ENCODE assay signal across 2 cellular contexts in the genomic region with DNA sequence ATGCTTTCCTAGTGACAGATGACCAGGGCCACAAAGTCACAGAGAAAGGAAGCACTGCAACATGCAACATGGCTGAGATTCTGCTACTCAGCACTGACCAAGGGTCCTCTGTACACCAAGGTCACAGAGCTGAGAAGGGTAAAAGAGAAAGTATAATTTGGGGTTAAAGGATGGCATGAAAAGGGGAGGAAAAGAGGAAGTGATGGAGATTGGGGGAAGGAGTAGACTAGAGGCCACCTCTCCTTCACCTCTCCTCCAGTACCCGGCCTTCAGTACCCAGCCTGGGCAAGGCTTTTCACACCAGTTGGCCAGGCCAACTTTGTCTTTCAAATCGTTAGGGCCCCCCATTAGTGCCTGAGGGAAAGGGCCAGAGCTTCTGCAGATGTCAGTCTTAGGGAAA.
TF ChIP-seq lines count a peak whose summit lies in the region.

No MANE protein-coding gene starts in this region.

TF ChIP-seq in GM12878, 131 proteins besides CTCF, POLR2A, EP300 and RAD21:
- TF ChIP-seq CHD1 (IDR thresholded peaks at IDR 0.05; ENCODE audit: low read depth, low read length) (no peak), SPI1 (IDR thresholded peaks at IDR 0.05; ENCODE audit: borderline replicate concordance, insufficient read depth, low read depth, low read length) (peak; percentile 52), KDM1A (IDR thresholded peaks at IDR 0.05; ENCODE audit: borderline replicate concordance) (no peak), CHD2 (IDR thresholded peaks at IDR 0.05; ENCODE audit: borderline replicate concordance, low read depth, low read length) (no peak)

TF ChIP-seq in SK-N-SH, 30 proteins besides CTCF, POLR2A, EP300 and RAD21:
- TF ChIP-seq CHD2 (IDR thresholded peaks at IDR 0.05; ENCODE audit: low read length, partially characterized antibody) = no peak
- no peak for TF ChIP-seq NRF1 (IDR thresholded peaks at IDR 0.05; ENCODE audit: low read depth, low read length)
- no peak for TF ChIP-seq FOXJ3 (CRISPR knock-in tag; IDR thresholded peaks at IDR 0.05)
- no peak for TF ChIP-seq POLR2AphosphoS5 (IDR thresholded peaks at IDR 0.05; ENCODE audit: low read depth, low read length)
- TF ChIP-seq MXI1 (IDR thresholded peaks at IDR 0.05; ENCODE audit: low read depth, low read length) = no peak
- TF ChIP-seq ELF1 (IDR thresholded peaks at IDR 0.05) = no peak
- TF ChIP-seq, protein P1, sequence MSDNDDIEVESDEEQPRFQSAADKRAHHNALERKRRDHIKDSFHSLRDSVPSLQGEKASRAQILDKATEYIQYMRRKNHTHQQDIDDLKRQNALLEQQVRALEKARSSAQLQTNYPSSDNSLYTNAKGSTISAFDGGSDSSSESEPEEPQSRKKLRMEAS (IDR thresholded peaks at IDR 0.05; ENCODE audit: low read depth) = no peak
- no peak for TF ChIP-seq TAF1 (IDR thresholded peaks at IDR 0.05; ENCODE audit: borderline replicate concordance, low read depth, low read length)
- TF ChIP-seq, protein P2, sequence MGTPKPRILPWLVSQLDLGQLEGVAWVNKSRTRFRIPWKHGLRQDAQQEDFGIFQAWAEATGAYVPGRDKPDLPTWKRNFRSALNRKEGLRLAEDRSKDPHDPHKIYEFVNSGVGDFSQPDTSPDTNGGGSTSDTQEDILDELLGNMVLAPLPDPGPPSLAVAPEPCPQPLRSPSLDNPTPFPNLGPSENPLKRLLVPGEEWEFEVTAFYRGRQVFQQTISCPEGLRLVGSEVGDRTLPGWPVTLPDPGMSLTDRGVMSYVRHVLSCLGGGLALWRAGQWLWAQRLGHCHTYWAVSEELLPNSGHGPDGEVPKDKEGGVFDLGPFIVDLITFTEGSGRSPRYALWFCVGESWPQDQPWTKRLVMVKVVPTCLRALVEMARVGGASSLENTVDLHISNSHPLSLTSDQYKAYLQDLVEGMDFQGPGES (IDR thresholded peaks at IDR 0.05; ENCODE audit: low read depth, low read length) = no peak
- TF ChIP-seq, protein P3, sequence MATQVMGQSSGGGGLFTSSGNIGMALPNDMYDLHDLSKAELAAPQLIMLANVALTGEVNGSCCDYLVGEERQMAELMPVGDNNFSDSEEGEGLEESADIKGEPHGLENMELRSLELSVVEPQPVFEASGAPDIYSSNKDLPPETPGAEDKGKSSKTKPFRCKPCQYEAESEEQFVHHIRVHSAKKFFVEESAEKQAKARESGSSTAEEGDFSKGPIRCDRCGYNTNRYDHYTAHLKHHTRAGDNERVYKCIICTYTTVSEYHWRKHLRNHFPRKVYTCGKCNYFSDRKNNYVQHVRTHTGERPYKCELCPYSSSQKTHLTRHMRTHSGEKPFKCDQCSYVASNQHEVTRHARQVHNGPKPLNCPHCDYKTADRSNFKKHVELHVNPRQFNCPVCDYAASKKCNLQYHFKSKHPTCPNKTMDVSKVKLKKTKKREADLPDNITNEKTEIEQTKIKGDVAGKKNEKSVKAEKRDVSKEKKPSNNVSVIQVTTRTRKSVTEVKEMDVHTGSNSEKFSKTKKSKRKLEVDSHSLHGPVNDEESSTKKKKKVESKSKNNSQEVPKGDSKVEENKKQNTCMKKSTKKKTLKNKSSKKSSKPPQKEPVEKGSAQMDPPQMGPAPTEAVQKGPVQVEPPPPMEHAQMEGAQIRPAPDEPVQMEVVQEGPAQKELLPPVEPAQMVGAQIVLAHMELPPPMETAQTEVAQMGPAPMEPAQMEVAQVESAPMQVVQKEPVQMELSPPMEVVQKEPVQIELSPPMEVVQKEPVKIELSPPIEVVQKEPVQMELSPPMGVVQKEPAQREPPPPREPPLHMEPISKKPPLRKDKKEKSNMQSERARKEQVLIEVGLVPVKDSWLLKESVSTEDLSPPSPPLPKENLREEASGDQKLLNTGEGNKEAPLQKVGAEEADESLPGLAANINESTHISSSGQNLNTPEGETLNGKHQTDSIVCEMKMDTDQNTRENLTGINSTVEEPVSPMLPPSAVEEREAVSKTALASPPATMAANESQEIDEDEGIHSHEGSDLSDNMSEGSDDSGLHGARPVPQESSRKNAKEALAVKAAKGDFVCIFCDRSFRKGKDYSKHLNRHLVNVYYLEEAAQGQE (IDR thresholded peaks at IDR 0.05; ENCODE audit: low read depth, low read length) = no peak
- TF ChIP-seq EZH2phosphoT487 (IDR thresholded peaks at IDR 0.05; ENCODE audit: borderline replicate concordance, low read depth) = no peak
- TF ChIP-seq MEF2A (IDR thresholded peaks at IDR 0.05; ENCODE audit: borderline replicate concordance, low read depth) = no peak
- TF ChIP-seq GATA2 (CRISPR knock-in tag; IDR thresholded peaks at IDR 0.05) = no peak
- no peak for TF ChIP-seq RXRA (IDR thresholded peaks at IDR 0.05; ENCODE audit: borderline replicate concordance, low read depth)
- no peak for TF ChIP-seq GABPA (IDR thresholded peaks at IDR 0.05; ENCODE audit: low read depth)
- no peak for TF ChIP-seq FOXM1 (IDR thresholded peaks at IDR 0.05; ENCODE audit: low read depth)
- no peak for TF ChIP-seq SMC3 (IDR thresholded peaks at IDR 0.05; ENCODE audit: low read depth, low read length)
